Comparison of ENCODE assay signal across 16 cellular contexts in the genomic region with DNA sequence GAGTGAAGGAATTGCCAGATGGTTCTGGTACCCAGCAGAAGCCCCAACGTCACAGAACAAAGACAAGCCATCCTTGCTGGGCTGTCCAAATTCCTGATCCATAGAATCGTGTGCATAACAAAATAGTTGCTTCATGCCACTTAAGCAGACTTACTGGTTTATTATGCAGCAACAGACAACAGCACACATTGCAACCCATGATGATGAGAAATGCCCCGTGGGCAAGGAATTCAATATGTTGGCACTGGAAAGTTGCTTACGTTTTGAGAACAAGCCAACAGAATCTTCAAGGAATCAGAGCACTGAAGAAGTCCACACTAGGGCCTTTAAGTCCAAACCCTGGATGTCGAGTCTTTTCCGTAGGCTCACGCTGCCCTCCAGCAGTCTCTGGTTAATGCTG. TPM values are rescaled to one million over a fixed set of nuclear protein-coding genes. Genes with fewer than 3 reads are reported as not detected.
DNase-seq lines count a peak whose midpoint lies in the region; ATAC-seq and TF ChIP-seq lines count a peak whose summit lies in the region.
"Had no signal": no experiment of that assay in that cellular context is flagged by ENCODE, and none has a peak within 500 bp of the region (broad histone marks: within the 10 kb centered on the region; RNA-seq: fewer than 3 reads in every experiment).

No MANE protein-coding gene starts in this region.

- peaks cover 23 to 53% of the 10 kb centered on the region in 2 donors for H3K4me1 Mint-ChIP-seq in natural killer cell treated with Interleukin-12 subunit alpha and Interleukin-12 subunit beta and Interleukin-15 and Interleukin-18, amount 100 ng/mL, for 72 hours (ENCODE audit: low read depth in 2 of 2)
- H3K4me1 Mint-ChIP-seq in natural killer cell = no peaks in the 10 kb centered on the region
- H3K4me1 Mint-ChIP-seq in activated T-helper 1 cell treated with anti-CD3 and anti-CD28 coated beads, Interleukin-12 subunit alpha, Interleukin-12 subunit beta, Interleukin-2, Interleukin-4 antibody, amounts not matched to agents 30 ng/mL and 10 ng/mL and 1 ng/mL, durations not matched to agents 14 hours and 24 hours and 36 hours (ENCODE audit: low read depth) = peaks cover 70% of the 10 kb centered on the region

- no peaks in the 10 kb centered on the region for H3K9me3 Mint-ChIP-seq in natural killer cell treated with Interleukin-12 subunit alpha and Interleukin-12 subunit beta and Interleukin-15 and Interleukin-18, amount 100 ng/mL, for 72 hours
- H3K9me3 Mint-ChIP-seq in natural killer cell = no peaks in the 10 kb centered on the region
- no peaks in the 10 kb centered on the region for H3K9me3 Mint-ChIP-seq in activated T-helper 1 cell treated with anti-CD3 and anti-CD28 coated beads, Interleukin-12 subunit alpha, Interleukin-12 subunit beta, Interleukin-2, Interleukin-4 antibody, amounts not matched to agents 30 ng/mL and 10 ng/mL and 1 ng/mL, durations not matched to agents 14 hours and 24 hours and 36 hours

- peak overlapping the region; percentile 85 to 92 for H3K27ac Mint-ChIP-seq in natural killer cell treated with Interleukin-12 subunit alpha and Interleukin-12 subunit beta and Interleukin-15 and Interleukin-18, amount 100 ng/mL, for 72 hours
- H3K27ac Mint-ChIP-seq in natural killer cell = no peak overlapping the region
- peak overlapping the region; percentile 93 for H3K27ac Mint-ChIP-seq in activated T-helper 1 cell treated with anti-CD3 and anti-CD28 coated beads, Interleukin-12 subunit alpha, Interleukin-12 subunit beta, Interleukin-2, Interleukin-4 antibody, amounts not matched to agents 30 ng/mL and 10 ng/mL and 1 ng/mL, durations not matched to agents 14 hours and 24 hours and 36 hours

- DNase-seq in natural killer cell treated with Interleukin-12 subunit alpha and Interleukin-12 subunit beta and Interleukin-15 and Interleukin-18, amount 100 ng/mL, for 72 hours (ENCODE audit: low spot score) = no peak
- DNase-seq in natural killer cell (no peak), epithelial cell of esophagus (ENCODE audit: low read depth) (peak; percentile 82), NCI-H2171 treated with DMSO at 0.1 percent for 48 hours (lab: John Stamatoyannopoulos, UW) (no peak), head of caudate nucleus (no peak)
- DNase-seq in activated T-helper 1 cell treated with anti-CD3 and anti-CD28 coated beads, Interleukin-12 subunit alpha, Interleukin-12 subunit beta, Interleukin-2, Interleukin-4 antibody, amounts not matched to agents 30 ng/mL and 10 ng/mL and 1 ng/mL, durations not matched to agents 14 hours and 24 hours and 36 hours (ENCODE audit: low spot score) = no peak
- DNase-seq: Calu3, DMS53, NCI-H1048, NCI-H1436 treated with DMSO at 0.1 percent for 48 hours, NCI-H2081 treated with DMSO at 0.1 percent for 48 hours, NCI-H524 had no signal

- TF ChIP-seq CTCF in natural killer cell (IDR thresholded peaks at IDR 0.05) = no peak
- no peak for TF ChIP-seq CTCF in epithelial cell of esophagus (IDR thresholded peaks at IDR 0.05; ENCODE audit: insufficient read depth, low read depth, low read length, missing control alignments)

- no peaks in the 10 kb centered on the region for H3K36me3 Mint-ChIP-seq in natural killer cell treated with Interleukin-12 subunit alpha and Interleukin-12 subunit beta and Interleukin-15 and Interleukin-18, amount 100 ng/mL, for 72 hours
- no peaks in the 10 kb centered on the region for H3K36me3 Mint-ChIP-seq in natural killer cell
- H3K36me3 Mint-ChIP-seq in activated T-helper 1 cell treated with anti-CD3 and anti-CD28 coated beads, Interleukin-12 subunit alpha, Interleukin-12 subunit beta, Interleukin-2, Interleukin-4 antibody, amounts not matched to agents 30 ng/mL and 10 ng/mL and 1 ng/mL, durations not matched to agents 14 hours and 24 hours and 36 hours (ENCODE audit: low read depth) = peaks cover 29% of the 10 kb centered on the region

- H3K4me3 Mint-ChIP-seq in natural killer cell treated with Interleukin-12 subunit alpha and Interleukin-12 subunit beta and Interleukin-15 and Interleukin-18, amount 100 ng/mL, for 72 hours = peak overlapping the region; percentile 65
- no peak overlapping the region for H3K4me3 Mint-ChIP-seq in natural killer cell
- H3K4me3 Mint-ChIP-seq in activated T-helper 1 cell treated with anti-CD3 and anti-CD28 coated beads, Interleukin-12 subunit alpha, Interleukin-12 subunit beta, Interleukin-2, Interleukin-4 antibody, amounts not matched to agents 30 ng/mL and 10 ng/mL and 1 ng/mL, durations not matched to agents 14 hours and 24 hours and 36 hours = no peak overlapping the region

- no peak for ATAC-seq in natural killer cell treated with Interleukin-12 subunit alpha and Interleukin-12 subunit beta and Interleukin-15 and Interleukin-18, amount 100 ng/mL, for 72 hours
- ATAC-seq in natural killer cell = no peak
- no peak for ATAC-seq in HG03520 (IDR thresholded peaks at IDR 0.05; ENCODE audit: unreplicated experiment)
- ATAC-seq: Panc1 had no signal

- H3K4me3 ChIP-seq in epithelial cell of esophagus (ENCODE audit: low read length) = no peak overlapping the region
- H3K4me3 ChIP-seq: HAP-1 had no signal

- intact Hi-C loops in natural killer cell (cut with micrococcal nuclease) (no loop called here), head of caudate nucleus (cut with DNase I) (no loop called here)
- intact Hi-C loops in activated T-helper 1 cell treated with anti-CD3 and anti-CD28 coated beads, Interleukin-12 subunit alpha, Interleukin-12 subunit beta, Interleukin-2, Interleukin-4 antibody, amounts not matched to agents 30 ng/mL and 10 ng/mL and 1 ng/mL, durations not matched to agents 14 hours and 24 hours and 36 hours (cut with micrococcal nuclease) = loop anchor here (1.0 to 5.0 kb wide), 5 partner anchors 17 to 121 kb away; partner anchors contain the start of genes CCR4 and CRTAP

- peaks cover 0 to 5% of the 10 kb centered on the region in 2 donors for H3K27me3 Mint-ChIP-seq in natural killer cell treated with Interleukin-12 subunit alpha and Interleukin-12 subunit beta and Interleukin-15 and Interleukin-18, amount 100 ng/mL, for 72 hours
- H3K27me3 Mint-ChIP-seq in natural killer cell (ENCODE audit: low read depth in 2 of 2) = no peaks in the 10 kb centered on the region
- no peaks in the 10 kb centered on the region for H3K27me3 Mint-ChIP-seq in activated T-helper 1 cell treated with anti-CD3 and anti-CD28 coated beads, Interleukin-12 subunit alpha, Interleukin-12 subunit beta, Interleukin-2, Interleukin-4 antibody, amounts not matched to agents 30 ng/mL and 10 ng/mL and 1 ng/mL, durations not matched to agents 14 hours and 24 hours and 36 hours (ENCODE audit: insufficient read depth)

RNA-seq across cellular contexts. Expression of gene CCR4, which starts 40.3 kb away (rescaled TPM):
- 10 to 100 TPM; 12.1 to 40.9 TPM for total RNA-seq in natural killer cell treated with Interleukin-12 subunit alpha and Interleukin-12 subunit beta and Interleukin-15 and Interleukin-18, amount 100 ng/mL, for 72 hours
- total RNA-seq in natural killer cell = 1 to 10 TPM in 2 of 3 donors, under 1 TPM in 1; 0.52 to 2.5 (median 1.4) TPM
- 110 and 115 TPM in 2 replicates for total RNA-seq in activated T-helper 1 cell treated with anti-CD3 and anti-CD28 coated beads, Interleukin-12 subunit alpha, Interleukin-12 subunit beta, Interleukin-2, Interleukin-4 antibody, amounts not matched to agents 30 ng/mL and 10 ng/mL and 1 ng/mL, durations not matched to agents 14 hours and 24 hours and 36 hours
- total RNA-seq: Calu3, MCF 10A had no signal

Comparison
In these comparisons a context has a peak if more than half of its experiments do, and no peak if none do; other contexts are left out.
1. H3K27ac Mint-ChIP-seq: peak in natural killer cell treated with Interleukin-12 subunit alpha and Interleukin-12 subunit beta and Interleukin-15 and Interleukin-18, amount 100 ng/mL, for 72 hours (2 of 2) and activated T-helper 1 cell treated with anti-CD3 and anti-CD28 coated beads, Interleukin-12 subunit alpha, Interleukin-12 subunit beta, Interleukin-2, Interleukin-4 antibody, amounts not matched to agents 30 ng/mL and 10 ng/mL and 1 ng/mL, durations not matched to agents 14 hours and 24 hours and 36 hours (single experiment); none in natural killer cell (0 of 2).